ENCODE assay signal across 11 cellular contexts in the genomic region with DNA sequence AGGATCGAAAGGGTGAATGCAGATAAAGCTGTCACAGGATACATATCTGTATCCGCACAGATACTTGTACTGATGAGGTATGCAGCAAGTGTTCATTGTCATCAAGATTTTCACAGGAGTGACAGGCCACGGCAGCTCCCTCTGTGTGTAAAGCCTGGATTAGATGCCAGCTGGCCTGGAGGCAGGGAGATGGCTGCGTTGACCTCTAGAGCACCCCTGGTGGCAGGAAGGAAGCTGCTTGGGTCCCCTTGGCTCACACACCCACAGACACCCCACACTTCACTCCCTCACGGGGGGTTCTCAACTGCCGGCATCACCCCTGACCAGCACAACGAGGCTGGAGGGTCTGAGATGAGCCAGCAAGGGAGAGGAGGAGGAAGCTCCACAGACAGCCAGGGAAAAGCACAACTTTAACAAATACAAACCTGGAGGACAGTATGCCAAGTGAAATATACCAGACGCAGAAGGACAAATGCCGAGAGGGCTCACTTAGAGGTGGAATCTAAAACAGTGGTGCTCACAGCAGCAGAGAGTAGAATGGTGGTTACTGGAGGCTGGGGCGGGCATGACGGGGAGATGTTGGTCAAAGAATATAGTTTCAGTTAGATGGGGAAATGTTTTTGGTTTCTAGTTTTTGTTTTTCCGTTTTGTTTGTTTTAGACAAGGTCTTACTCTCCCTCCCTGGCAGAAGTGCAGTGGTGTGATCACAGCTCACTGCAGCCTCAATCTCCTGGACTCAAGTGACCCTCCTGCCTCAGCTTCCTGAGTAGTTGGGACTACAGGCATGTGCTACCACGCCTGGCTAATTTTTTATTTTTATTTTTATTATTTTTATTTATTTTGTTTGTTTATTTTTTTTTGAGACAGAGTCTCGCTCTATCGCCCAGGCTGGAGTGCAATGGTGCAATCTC. TPM values are rescaled to one million over a fixed set of nuclear protein-coding genes. Genes with fewer than 3 reads are reported as not detected.
DNase-seq lines count a peak whose midpoint lies in the region; ATAC-seq, FAIRE-seq and TF ChIP-seq lines count a peak whose summit lies in the region.
"Had no signal": no experiment of that assay in that cellular context is flagged by ENCODE, and none has a peak within 500 bp of the region (broad histone marks: within the 10 kb centered on the region; RNA-seq: fewer than 3 reads in every experiment).

No MANE protein-coding gene starts in this region.

- SMC1A ChIA-PET in GM12878 (lab: Charles Lee; ENCODE audit: uncharacterized antibody, unreplicated experiment) = no interaction called here

- H2BK5ac ChIP-seq in mesenchymal stem cell (ENCODE audit: low read depth, low read length, poor library complexity, severe bottlenecking) = no peak overlapping the region

- no peaks in the 10 kb centered on the region for H3K27me3 Mint-ChIP-seq in activated T-cell treated with anti-CD3 and anti-CD28 coated beads, Interleukin-2, amount 50 U/mL, for 24 hours

- no TSS peak for BruUV-seq in GM12878 (replicated peaks; lab: Mats Ljungman, UMichigan)

- no peaks in the 10 kb centered on the region for H3K79me2 ChIP-seq in GM12878 (ENCODE audit: control insufficient read depth, insufficient read depth, low read length)

- H3K4me1 ChIP-seq in BE2C (no peaks in the 10 kb centered on the region; the same call in 1 of the 2 replicates), GM12878 (ENCODE audit: control insufficient read depth, insufficient read depth, low read length) (no peaks in the 10 kb centered on the region), mesenchymal stem cell (ENCODE audit: control insufficient read depth, insufficient read depth, low read depth, low read length) (peaks cover 7% of the 10 kb centered on the region)
- H3K4me1 ChIP-seq: left lung, transverse colon had no signal

- TF ChIP-seq CTCF in BE2C (IDR thresholded peaks at IDR 0.05; ENCODE audit: low read depth, low read length) (peak; percentile 68), GM12878 (IDR thresholded peaks at IDR 0.05 in 2 of 3, conservative IDR thresholded peaks at IDR 0.05 in 1 of 3; ENCODE audit: control insufficient read depth in 2 of 3, extremely low read depth in 1 of 3, insufficient read depth in 1 of 3, low read depth in 3 of 3, low read length in 3 of 3) (peak; percentile 4 to 39 (median 34); a peak in 2 of 6 replicates)

- H3K27ac Mint-ChIP-seq in activated T-cell treated with anti-CD3 and anti-CD28 coated beads, Interleukin-2, amount 50 U/mL, for 24 hours = no peak overlapping the region

- H3K4me2 ChIP-seq in GM12878 (ENCODE audit: control insufficient read depth, insufficient read depth) (no peak overlapping the region), mesenchymal stem cell (ENCODE audit: low read length, poor library complexity, severe bottlenecking) (no peak overlapping the region)

- no peak overlapping the region for H2BK120ac ChIP-seq in mesenchymal stem cell (ENCODE audit: low read depth, low read length)

- in situ Hi-C loops in GM12878 (cut with MboI) = no loop called here

- peaks cover 32% of the 10 kb centered on the region for H3K79me1 ChIP-seq in mesenchymal stem cell (replicated peaks; ENCODE audit: low read length, poor library complexity, severe bottlenecking)

- no peak overlapping the region for H2BK15ac ChIP-seq in mesenchymal stem cell (ENCODE audit: low read depth, poor library complexity, severe bottlenecking)

- TF ChIP-seq POLR2A in GM12878 (IDR thresholded peaks at IDR 0.05; ENCODE audit: low read depth, low read length) = no peak

- no peak for TF ChIP-seq EP300 in GM12878 (IDR thresholded peaks at IDR 0.05; ENCODE audit: borderline replicate concordance in 1 of 2, control insufficient read depth in 1 of 2, low read depth in 2 of 2, low read length in 2 of 2)

- no peak overlapping the region for H3K14ac ChIP-seq in mesenchymal stem cell (ENCODE audit: low read length in 2 of 2)

- no peak for TF ChIP-seq RAD21 in GM12878 (IDR thresholded peaks at IDR 0.05; ENCODE audit: insufficient read depth, low read depth, low read length)

- no peak overlapping the region for H3K27ac ChIP-seq in GM12878 (ENCODE audit: control insufficient read depth, insufficient read depth)
- no peak overlapping the region for H3K27ac ChIP-seq in mesenchymal stem cell (ENCODE audit: low read length, poor library complexity, severe bottlenecking)
- H3K27ac ChIP-seq: dorsolateral prefrontal cortex, left lung had no signal

- no peak overlapping the region for H3K4me3 ChIP-seq in BE2C (ENCODE audit: low read depth, low read length)
- no peak overlapping the region for H3K4me3 ChIP-seq in GM12878
- H3K4me3 ChIP-seq in mesenchymal stem cell (ENCODE audit: insufficient read depth in 1 of 2, low read depth in 1 of 2, low read length in 2 of 2) = no peak overlapping the region
- H3K4me3 ChIP-seq: dorsolateral prefrontal cortex, left lung, transverse colon had no signal

- RAD21 ChIA-PET in GM12878 (lab: Charles Lee; ENCODE audit: unreplicated experiment) = no interaction called here

- H3K9me3 Mint-ChIP-seq in activated T-cell treated with anti-CD3 and anti-CD28 coated beads, Interleukin-2, amount 50 U/mL, for 24 hours = no peaks in the 10 kb centered on the region

- no peak overlapping the region for H3K18ac ChIP-seq in mesenchymal stem cell (ENCODE audit: low read depth in 1 of 2, low read length in 2 of 2)

- CTCF ChIA-PET in GM12878 (lab: Yijun Ruan, JAX) = interaction anchor here (0.5 kb wide), 1 partner anchor 259 kb away, joined by 5 read pairs; no protein-coding TSS in a partner anchor

- H2AFZ ChIP-seq in GM12878 (ENCODE audit: control insufficient read depth, low read depth, low read length) (no peak overlapping the region), mesenchymal stem cell (ENCODE audit: low read depth, low read length) (no peak overlapping the region)

- DNase-seq in BE2C = peak; percentile 38
- DNase-seq in HT-29 (ENCODE audit: low spot score) = peak; percentile 10
- DNase-seq in GM12878 (ENCODE audit: low read depth, low spot score) = no peak
- no peak for DNase-seq in mesenchymal stem cell
- DNase-seq in activated T-cell treated with anti-CD3 and anti-CD28 coated beads, Interleukin-2, amount 50 U/mL, for 24 hours = no peak
- DNase-seq in NCI-H446 (lab: John Stamatoyannopoulos, UW) = no peak
- DNase-seq: left lung, transverse colon had no signal

- H4K91ac ChIP-seq in mesenchymal stem cell (ENCODE audit: low read length) = no peak overlapping the region

- H2AK5ac ChIP-seq in mesenchymal stem cell (ENCODE audit: low read length, severe bottlenecking) = peak overlapping the region; percentile 47

- peak overlapping the region in 1 of 2 experiments; percentile 19 for H3K23ac ChIP-seq in mesenchymal stem cell (ENCODE audit: low read length in 2 of 2)

- ATAC-seq in GM12878 (peak; percentile 68), GM18861 (IDR thresholded peaks at IDR 0.05; ENCODE audit: unreplicated experiment) (no peak), HG03342 (IDR thresholded peaks at IDR 0.05; ENCODE audit: unreplicated experiment) (no peak)
- ATAC-seq: left lung had no signal

- H3K9ac ChIP-seq in GM12878 (ENCODE audit: control insufficient read depth, insufficient read depth, low read length) = no peak overlapping the region
- H3K9ac ChIP-seq in mesenchymal stem cell (ENCODE audit: low read length) = no peak overlapping the region

- H3K36me3 ChIP-seq in BE2C (no peaks in the 10 kb centered on the region), GM12878 (ENCODE audit: control insufficient read depth in 2 of 2, insufficient read depth in 2 of 2, low read length in 1 of 2) (no peaks in the 10 kb centered on the region), mesenchymal stem cell (ENCODE audit: control insufficient read depth in 1 of 2, insufficient read depth in 2 of 2, low read depth in 1 of 2, low read length in 2 of 2) (peaks cover 0 to 31% of the 10 kb centered on the region in 2 experiments)
- H3K36me3 ChIP-seq: transverse colon had no signal

- H4K20me1 ChIP-seq in GM12878 (ENCODE audit: control insufficient read depth, insufficient read depth) = no peaks in the 10 kb centered on the region

- H2BK12ac ChIP-seq in mesenchymal stem cell (ENCODE audit: low read length in 2 of 2) = no peak overlapping the region

- no peaks in the 10 kb centered on the region for H3K9me3 ChIP-seq in BE2C
- H3K9me3 ChIP-seq in GM12878 (replicated peaks; ENCODE audit: control insufficient read depth, insufficient read depth, low read length) = no peaks in the 10 kb centered on the region
- no peaks in the 10 kb centered on the region for H3K9me3 ChIP-seq in mesenchymal stem cell (ENCODE audit: control insufficient read depth, low read length)
- H3K9me3 ChIP-seq: left lung, transverse colon had no signal

- peak overlapping the region; percentile 55 for H4K8ac ChIP-seq in mesenchymal stem cell (ENCODE audit: low read length)

- H3K4ac ChIP-seq in mesenchymal stem cell (ENCODE audit: low read depth in 1 of 2, low read length in 2 of 2) = no peak overlapping the region

- POLR2A ChIA-PET in GM12878 (lab: Charles Lee) = no interaction called here

- H3K27me3 ChIP-seq in BE2C = no peaks in the 10 kb centered on the region
- no peaks in the 10 kb centered on the region; a peak in 1 of 4 replicates for H3K27me3 ChIP-seq in GM12878 (replicated peaks in 1 of 2; ENCODE audit: control insufficient read depth in 2 of 2, insufficient read depth in 2 of 2, low read length in 1 of 2)
- no peaks in the 10 kb centered on the region for H3K27me3 ChIP-seq in mesenchymal stem cell (ENCODE audit: control insufficient read depth in 1 of 2, insufficient read depth in 1 of 2, low read length in 2 of 2)
- H3K27me3 ChIP-seq: dorsolateral prefrontal cortex, left lung, transverse colon had no signal

- no peaks in the 10 kb centered on the region for H3K4me1 Mint-ChIP-seq in activated T-cell treated with anti-CD3 and anti-CD28 coated beads, Interleukin-2, amount 50 U/mL, for 24 hours (ENCODE audit: low read depth)

- no peak overlapping the region for H3K4me3 Mint-ChIP-seq in activated T-cell treated with anti-CD3 and anti-CD28 coated beads, Interleukin-2, amount 50 U/mL, for 24 hours

- intact Hi-C loops in GM12878 (cut with micrococcal nuclease; ENCODE audit: unreplicated experiment) = no loop called here

- H3K36me3 Mint-ChIP-seq in activated T-cell treated with anti-CD3 and anti-CD28 coated beads, Interleukin-2, amount 50 U/mL, for 24 hours (ENCODE audit: low read depth) = no peaks in the 10 kb centered on the region

- FAIRE-seq in GM12878 (lab: Jason Lieb, UNC) = no peak

- 44% methylated on average over 15 of the region's 15 CpGs for WGBS in GM12878 (ENCODE audit: insufficient coverage, insufficient replicate concordance, low lambda C conversion rate, missing lambda C conversion rate)
- WGBS in mesenchymal stem cell = 89% methylated on average over 9 of the region's 15 CpGs

RNA-seq across cellular contexts. Expression of gene TEAD4, which starts 45.7 kb away (rescaled TPM):
- 0.69 TPM for polyA plus RNA-seq in BE2C (2012; ENCODE audit: insufficient read depth, insufficient read length, low read depth)
- total RNA-seq in HT-29 (2014; rRNA removed; shearing (Covaris generic)) = 51.0 and 54.4 TPM in 2 replicates
- 0.31 and 0.81 TPM in 2 replicates for total RNA-seq in GM12878 (2013; cell fraction: nucleolus; rRNA removed)
- total RNA-seq in GM12878 (2014; rRNA removed) (0.68 TPM in 1 of 2 replicates, not detected in the other), GM12878 (2014; rRNA removed; fragmentation: Illumina TruSeq; extraction: Trizol) (not detected in 2 replicates), GM12878 (2021) (0.33 and 0.37 TPM in 2 replicates)
- polyA plus RNA-seq in GM12878 (2011; ENCODE audit: low read depth) = not detected
- polyA plus RNA-seq in GM12878 (2011; rRNA removed) (0.04 TPM in 1 of 2 replicates, not detected in the other), GM12878 (2014; fragmentation: Illumina TruSeq; extraction: Trizol) (0.07 and 0.13 TPM in 2 replicates), GM12878 (2014; fragmentation: Nextera tagmentation; extraction: Ambion mirVana) (not detected), GM12878 (2014; rRNA removed) (0.28 and 0.31 TPM in 2 replicates), GM12878 (2016; fragmentation: Nextera tagmentation; extraction: Ambion mirVana) (under 1 TPM in 1 of 2 experiments, not detected in 1; 0.32 TPM)
- polyA plus RNA-seq in GM12878 (2011; cell fraction: cytosol; rRNA removed) = 0.07 TPM in 1 of 2 replicates, not detected in the other
- polyA plus RNA-seq in GM12878 (2011; cell fraction: nucleus; rRNA removed) = not detected in 2 replicates
- 0.76 and 0.94 TPM in 2 replicates for polyA plus RNA-seq in GM12878 (2012)
- polyA minus RNA-seq in GM12878 (2011; rRNA and poly(A)+ RNA removed) = not detected in 2 replicates
- polyA minus RNA-seq in GM12878 (2011; cell fraction: cytosol; rRNA and poly(A)+ RNA removed) = not detected in 2 replicates
- not detected in 2 replicates for polyA minus RNA-seq in GM12878 (2011; cell fraction: nucleus; rRNA and poly(A)+ RNA removed)
- polyA plus RNA-seq in mesenchymal stem cell (2013, experiment 1 of 2) = 16.1 TPM
- 16.1 TPM for polyA plus RNA-seq in mesenchymal stem cell (2013, experiment 2 of 2)

Comparison
In these comparisons a context has a peak if more than half of its experiments do, and no peak if none do; other contexts are left out.
1. DNase-seq: peak in BE2C (single experiment) and HT-29 (single experiment); none in GM12878 (single experiment), mesenchymal stem cell (single experiment), activated T-cell treated with anti-CD3 and anti-CD28 coated beads, Interleukin-2, amount 50 U/mL, for 24 hours (single experiment) and NCI-H446 (0 of 2).
2. RNA of gene TEAD4, which starts 45.7 kb away (total RNA-seq): 51.0 to 54.4 TPM in HT-29; 0.31 to 0.81 TPM in GM12878; every median in the first group is over 10 times any median in the second.